10 cellular contexts compared by ENCODE assay signal in genomic region chr12:113207621-113208040, GRCh38.
A peak's percentile ranks its signal among the peaks of the same experiment; 100 is the strongest.
DNase-seq lines count a peak whose midpoint lies in the region; ATAC-seq and TF ChIP-seq lines count a peak whose summit lies in the region.
"Had no signal": no experiment of that assay in that cellular context is flagged by ENCODE, and none has a peak within 500 bp of the region (broad histone marks: within the 10 kb centered on the region; RNA-seq: fewer than 3 reads in every experiment).

No MANE protein-coding gene starts in this region.

- H3K4me1 ChIP-seq in mucosa of rectum (ENCODE audit: control insufficient read depth in 2 of 2, insufficient read depth in 2 of 2, low read length in 2 of 2): peaks cover 8 to 18% of the 10 kb centered on the region in 2 donors
- H3K4me1 ChIP-seq: sigmoid colon had no signal

- DNase-seq in GM12865 (ENCODE audit: low read depth) (peak; percentile 31), NCI-H510A (lab: John Stamatoyannopoulos, UW) (no peak), EL (no peak), superior temporal gyrus (ENCODE audit: extremely low spot score) (no peak)
- DNase-seq: sigmoid colon had no signal

- peak overlapping the region; percentile 23 for H3K4me3 ChIP-seq in GM12865 (ENCODE audit: low read depth, low read length)
- no peak overlapping the region for H3K4me3 ChIP-seq in mucosa of rectum (ENCODE audit: low read length in 2 of 2)
- H3K4me3 ChIP-seq: sigmoid colon had no signal

- peak overlapping the region; percentile 3 to 72 for H3K27ac ChIP-seq in mucosa of rectum (ENCODE audit: low read depth in 2 of 2, low read length in 2 of 2)
- H3K27ac ChIP-seq: VCaP had no signal

- H3K36me3 ChIP-seq in mucosa of rectum (ENCODE audit: control insufficient read depth in 2 of 2, insufficient read depth in 2 of 2, low read length in 2 of 2): no peaks in the 10 kb centered on the region
- H3K36me3 ChIP-seq: sigmoid colon had no signal

- ATAC-seq in HG03025 (IDR thresholded peaks at IDR 0.05; ENCODE audit: low FRiP score, unreplicated experiment): peak; percentile 5
- ATAC-seq in HG02938 (IDR thresholded peaks at IDR 0.05; ENCODE audit: unreplicated experiment): no peak

- H3K27me3 ChIP-seq in mucosa of rectum (ENCODE audit: control insufficient read depth in 2 of 2, insufficient read depth in 2 of 2, low read length in 2 of 2): no peaks in the 10 kb centered on the region
- H3K27me3 ChIP-seq: sigmoid colon had no signal

- H3K9ac ChIP-seq in mucosa of rectum (ENCODE audit: low read depth in 1 of 2, low read length in 2 of 2): no peak overlapping the region

- peak; percentile 59 for TF ChIP-seq POLR2A in Raji (IDR thresholded peaks at IDR 0.05; ENCODE audit: insufficient read depth, low read depth, low read length)

- no peaks in the 10 kb centered on the region for H3K9me3 ChIP-seq in mucosa of rectum (ENCODE audit: control insufficient read depth in 2 of 2, low read length in 2 of 2)
- H3K9me3 ChIP-seq: sigmoid colon had no signal

- no peak for TF ChIP-seq CTCF in GM12865 (IDR thresholded peaks at IDR 0.05; ENCODE audit: insufficient read depth, low read depth, low read length, missing control alignments)
